ENCODE assay signal across 18 cellular contexts in the genomic region with DNA sequence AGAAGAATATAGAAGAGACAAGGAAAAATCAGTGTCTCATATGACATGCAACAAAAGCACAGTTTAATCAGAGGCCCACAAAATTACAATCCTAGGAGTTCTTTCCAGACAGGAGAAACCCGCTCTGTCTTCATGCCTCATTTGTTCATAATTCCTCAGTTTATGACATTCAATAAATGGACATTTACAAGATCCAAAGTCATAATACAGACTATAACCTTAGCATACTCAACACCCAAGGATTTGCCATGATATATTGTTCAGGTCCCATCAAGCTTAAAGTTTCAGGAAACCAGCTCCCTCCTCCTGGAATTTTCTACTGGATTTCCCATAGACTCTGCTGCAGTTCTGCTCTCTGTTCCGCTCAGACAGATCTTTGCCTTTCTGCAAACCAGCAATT.
"Had no signal": no experiment of that assay in that cellular context is flagged by ENCODE, and none has a peak within 500 bp of the region (broad histone marks: within the 10 kb centered on the region; RNA-seq: fewer than 3 reads in every experiment).

No MANE protein-coding gene starts in this region.

- ATAC-seq: effector memory CD8-positive, alpha-beta T cell; foreskin keratinocyte; natural killer cell treated with Interleukin-12 subunit alpha and Interleukin-12 subunit beta and Interleukin-15 and Interleukin-18, amount 100 ng/mL, for 72 hours; psoas muscle had no signal

- H3K27me3 ChIP-seq: foreskin keratinocyte, sigmoid colon had no signal

- H3K9me3 Mint-ChIP-seq: dendritic cell treated with granulocyte-macrophage colony-stimulating factor and Interleukin-4, amounts not matched to agents 40 ng/mL and 50 ng/mL, for 4 days; effector memory CD8-positive, alpha-beta T cell; natural killer cell treated with Interleukin-12 subunit alpha and Interleukin-12 subunit beta and Interleukin-15 and Interleukin-18, amount 100 ng/mL, for 72 hours; type B pancreatic cell had no signal

- H3K9me3 ChIP-seq: psoas muscle, sigmoid colon had no signal

- H3K27ac ChIP-seq: foreskin keratinocyte, psoas muscle, sigmoid colon, skin epidermis had no signal

- FAIRE-seq: colon, urothelium cell line had no signal

- H3K36me3 ChIP-seq: sigmoid colon had no signal

- H3K4me3 ChIP-seq: psoas muscle, sigmoid colon, skin epidermis had no signal

- H3K36me3 Mint-ChIP-seq: natural killer cell treated with Interleukin-12 subunit alpha and Interleukin-12 subunit beta and Interleukin-15 and Interleukin-18, amount 100 ng/mL, for 72 hours; type B pancreatic cell had no signal

- DNase-seq: cerebellar nuclear complex; effector memory CD8-positive, alpha-beta T cell; foreskin keratinocyte; head of caudate nucleus; hippocampal formation; mammary epithelial cell; psoas muscle; retina; sigmoid colon; stimulated activated CD4-positive, alpha-beta T cell treated with anti-CD3 and anti-CD28 coated beads, Interleukin-12 subunit alpha, Interleukin-12 subunit beta, amount 100 ng/mL, for 4 hours; stimulated activated CD4-positive, alpha-beta T cell treated with anti-CD3 and anti-CD28 coated beads, Interleukin-2, amount 100 ng/mL, for 48 hours; stimulated activated naive CD4-positive, alpha-beta T cell treated with Interleukin-2 at 50 U/mL for 16 hours had no signal

- H3K4me3 Mint-ChIP-seq: dendritic cell treated with granulocyte-macrophage colony-stimulating factor and Interleukin-4, amounts not matched to agents 40 ng/mL and 50 ng/mL, for 4 days; effector memory CD8-positive, alpha-beta T cell; natural killer cell treated with Interleukin-12 subunit alpha and Interleukin-12 subunit beta and Interleukin-15 and Interleukin-18, amount 100 ng/mL, for 72 hours; type B pancreatic cell had no signal

- H3K4me1 ChIP-seq: foreskin keratinocyte, psoas muscle, sigmoid colon had no signal

- H3K27ac Mint-ChIP-seq: dendritic cell treated with granulocyte-macrophage colony-stimulating factor and Interleukin-4, amounts not matched to agents 40 ng/mL and 50 ng/mL, for 4 days; effector memory CD8-positive, alpha-beta T cell; natural killer cell treated with Interleukin-12 subunit alpha and Interleukin-12 subunit beta and Interleukin-15 and Interleukin-18, amount 100 ng/mL, for 72 hours; type B pancreatic cell had no signal
